9 cellular contexts compared by ENCODE assay signal in the genomic region with DNA sequence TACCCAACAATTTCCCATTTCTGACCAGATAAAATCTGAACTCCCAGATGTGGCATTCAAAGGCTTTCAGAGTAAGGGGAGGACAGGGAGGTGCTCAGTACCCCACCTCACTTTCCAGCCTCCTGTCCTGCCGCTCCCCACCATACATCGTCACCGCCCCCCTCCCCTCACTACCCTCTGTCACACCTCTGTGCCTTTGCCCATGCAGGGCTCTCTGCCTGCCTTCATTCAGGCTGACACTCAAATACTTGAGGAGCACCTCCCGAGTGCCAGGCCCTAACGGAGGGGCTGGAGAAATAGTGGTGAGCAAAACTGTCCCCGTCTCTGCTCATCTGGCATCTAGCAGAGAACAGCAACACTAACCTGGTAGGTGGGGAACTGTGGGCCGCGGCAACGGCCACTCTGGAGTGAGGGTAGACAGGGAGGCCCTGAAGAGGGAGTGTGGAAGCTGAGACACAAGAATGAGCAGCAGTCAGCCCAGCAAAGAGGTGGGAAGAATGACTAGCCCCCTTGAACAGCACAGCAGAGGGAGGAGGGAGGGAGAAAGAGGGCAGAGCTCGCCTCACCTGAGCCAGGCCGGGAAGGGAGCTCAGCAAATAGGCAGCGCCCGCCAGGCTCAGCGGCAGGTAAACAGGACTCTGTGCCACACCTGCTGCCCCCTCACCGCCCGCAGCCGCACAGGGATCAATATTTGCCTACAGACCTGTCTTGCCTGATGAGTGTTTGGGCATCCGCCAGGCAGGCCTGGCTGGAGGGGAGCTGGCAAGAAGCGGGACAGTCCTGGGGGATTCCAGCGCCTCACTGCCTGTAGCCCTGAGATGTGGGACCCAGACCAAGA. TPM values are rescaled to one million over a fixed set of nuclear protein-coding genes. Genes with fewer than 3 reads are reported as not detected.
"Had no signal": no experiment of that assay in that cellular context is flagged by ENCODE, and none has a peak within 500 bp of the region (broad histone marks: within the 10 kb centered on the region; RNA-seq: fewer than 3 reads in every experiment).

No MANE protein-coding gene starts in this region.

RNA-seq across cellular contexts. Expression of gene CPLX2, which starts 42.7 kb away (rescaled TPM):
- total RNA-seq: activated B cell treated with CpG ODN at 0.5 μM for 24 hours; activated CD4-positive, alpha-beta memory T cell treated with anti-CD3 and anti-CD28 coated beads for 36 hours; activated CD4-positive, alpha-beta T cell treated with anti-CD3 and anti-CD28 coated beads, Interleukin-2, amount 10 ng/mL, durations not matched to agents 7 days and 5 days; activated CD8-positive, alpha-beta memory T cell treated with anti-CD3 and anti-CD28 coated beads for 36 hours; activated naive CD8-positive, alpha-beta T cell treated with anti-CD3 and anti-CD28 coated beads for 36 hours; activated T-cell treated with anti-CD3 and anti-CD28 coated beads, Interleukin-2, amount 50 U/mL, for 72 hours; activated T-helper 2 cell treated with anti-CD3 and anti-CD28 coated beads, Interferon-gamma antibody, Interleukin-2, Interleukin-4, amounts not matched to agents 10 μg/mL and 5 μg/mL and 100 μg/mL, durations not matched to agents 14 hours and 24 hours and 36 hours; K562; SK-MEL-5 had no signal
